1 cellular context compared by ENCODE assay signal in the genomic region with DNA sequence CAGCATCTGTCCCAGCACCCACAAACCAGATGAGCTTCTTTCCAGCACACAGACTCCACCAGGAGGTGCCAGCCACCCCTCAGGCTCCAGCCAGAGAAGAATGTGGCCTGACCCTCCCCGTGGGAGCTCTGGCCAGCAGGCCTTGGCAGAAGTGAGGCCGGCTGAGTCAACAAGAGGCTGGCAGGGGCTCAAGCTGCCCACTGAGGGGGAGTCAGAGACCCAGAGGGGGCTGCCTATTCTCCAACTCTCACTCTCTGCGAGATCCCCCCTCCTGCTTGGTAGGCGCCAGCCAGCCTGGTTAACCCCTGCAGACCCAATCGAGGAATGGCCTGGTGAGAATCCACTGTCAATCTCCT.
TF ChIP-seq lines count a peak whose summit lies in the region.

No MANE protein-coding gene starts in this region.

TF ChIP-seq in H1, 55 proteins besides CTCF, POLR2A, EP300 and RAD21:
- TF ChIP-seq CHD2 (IDR thresholded peaks at IDR 0.05; ENCODE audit: low read length): peak; percentile 35; the same call in 1 of the 2 replicates
- no peak for TF ChIP-seq CREB1 (IDR thresholded peaks at IDR 0.05)
